ENCODE assay signal across 27 cellular contexts in genomic region chr3:188890572-188891270, GRCh38.
DNase-seq lines count a peak whose midpoint lies in the region; ATAC-seq and TF ChIP-seq lines count a peak whose summit lies in the region.
"Had no signal": no experiment of that assay in that cellular context is flagged by ENCODE, and none has a peak within 500 bp of the region (broad histone marks: within the 10 kb centered on the region; RNA-seq: fewer than 3 reads in every experiment).

No MANE protein-coding gene starts in this region.

- TF ChIP-seq CTCF in AG10803 (conservative IDR thresholded peaks at IDR 0.05; ENCODE audit: low read length): no peak
- TF ChIP-seq CTCF in chondrocyte (IDR thresholded peaks at IDR 0.05): no peak

- no peak overlapping the region for H3K4me3 ChIP-seq in AG10803 (ENCODE audit: low read length)
- no peak overlapping the region for H3K4me3 ChIP-seq in mesenchymal stem cell (ENCODE audit: insufficient read depth in 1 of 2, low read depth in 1 of 2, low read length in 2 of 2)
- H3K4me3 ChIP-seq: gastrocnemius medialis had no signal

- no peak overlapping the region for H2AFZ ChIP-seq in mesenchymal stem cell (ENCODE audit: low read depth, low read length)

- 0% methylated on average over 1 of the region's 2 CpGs for WGBS in mesenchymal stem cell

- H3K36me3 Mint-ChIP-seq in chondrocyte (ENCODE audit: low read depth): peaks cover 9% of the 10 kb centered on the region

- no peak overlapping the region for H3K23ac ChIP-seq in mesenchymal stem cell (ENCODE audit: low read length in 2 of 2)

- H3K4me3 Mint-ChIP-seq in chondrocyte (ENCODE audit: unreplicated experiment): no peak overlapping the region
- H3K4me3 Mint-ChIP-seq: activated CD4-positive, alpha-beta T cell treated with anti-CD3 and anti-CD28 coated beads for 36 hours; activated CD8-positive, alpha-beta memory T cell treated with anti-CD3 and anti-CD28 coated beads, Interleukin-2, amount 10 ng/mL, durations not matched to agents 7 days and 5 days; B cell; endodermal cell; H9; neural crest cell; stimulated activated naive CD8-positive, alpha-beta T cell treated with anti-CD3 and anti-CD28 coated beads, Interleukin-15, amount 100 ng/mL, for 72 hours had no signal

- no peak overlapping the region for H3K14ac ChIP-seq in mesenchymal stem cell (ENCODE audit: low read length in 2 of 2)

- H3K27me3 Mint-ChIP-seq in chondrocyte (ENCODE audit: low read depth): no peaks in the 10 kb centered on the region
- H3K27me3 Mint-ChIP-seq: activated CD4-positive, alpha-beta T cell treated with anti-CD3 and anti-CD28 coated beads for 36 hours; activated CD8-positive, alpha-beta memory T cell treated with anti-CD3 and anti-CD28 coated beads, Interleukin-2, amount 10 ng/mL, durations not matched to agents 7 days and 5 days; B cell; stimulated activated naive CD8-positive, alpha-beta T cell treated with anti-CD3 and anti-CD28 coated beads, Interleukin-15, amount 100 ng/mL, for 72 hours had no signal

- no peak overlapping the region for H2BK120ac ChIP-seq in mesenchymal stem cell (ENCODE audit: low read depth, low read length)

- no peaks in the 10 kb centered on the region for H3K4me1 ChIP-seq in mesenchymal stem cell (ENCODE audit: control insufficient read depth, insufficient read depth, low read depth, low read length)

- H3K27ac Mint-ChIP-seq in chondrocyte (ENCODE audit: unreplicated experiment): peak overlapping the region; percentile 74
- H3K27ac Mint-ChIP-seq: activated CD4-positive, alpha-beta T cell treated with anti-CD3 and anti-CD28 coated beads for 36 hours; activated CD8-positive, alpha-beta memory T cell treated with anti-CD3 and anti-CD28 coated beads, Interleukin-2, amount 10 ng/mL, durations not matched to agents 7 days and 5 days; B cell; endodermal cell; H9; stimulated activated naive CD8-positive, alpha-beta T cell treated with anti-CD3 and anti-CD28 coated beads, Interleukin-15, amount 100 ng/mL, for 72 hours had no signal

- H3K9me3 ChIP-seq in mesenchymal stem cell (ENCODE audit: control insufficient read depth, low read length): no peaks in the 10 kb centered on the region
- H3K9me3 ChIP-seq: Caco-2, gastrocnemius medialis had no signal

- H3K27ac ChIP-seq in mesenchymal stem cell (ENCODE audit: low read length, poor library complexity, severe bottlenecking): no peak overlapping the region
- H3K27ac ChIP-seq: KMS-11 had no signal

- H2BK15ac ChIP-seq in mesenchymal stem cell (ENCODE audit: low read depth, poor library complexity, severe bottlenecking): no peak overlapping the region

- no peaks in the 10 kb centered on the region for H3K27me3 ChIP-seq in mesenchymal stem cell (ENCODE audit: control insufficient read depth in 1 of 2, insufficient read depth in 1 of 2, low read length in 2 of 2)
- H3K27me3 ChIP-seq: gastrocnemius medialis had no signal

- ATAC-seq in HG03175 (IDR thresholded peaks at IDR 0.05; ENCODE audit: unreplicated experiment): no peak
- ATAC-seq: activated CD4-positive, alpha-beta T cell treated with anti-CD3 and anti-CD28 coated beads for 36 hours; activated CD8-positive, alpha-beta memory T cell treated with anti-CD3 and anti-CD28 coated beads, Interleukin-2, amount 10 ng/mL, durations not matched to agents 7 days and 5 days; gastrocnemius medialis; left cardiac atrium; stimulated activated naive CD8-positive, alpha-beta T cell treated with anti-CD3 and anti-CD28 coated beads, Interleukin-15, amount 100 ng/mL, for 72 hours had no signal

- no peak overlapping the region for H4K91ac ChIP-seq in mesenchymal stem cell (ENCODE audit: low read length)

- no peak overlapping the region for H3K18ac ChIP-seq in mesenchymal stem cell (ENCODE audit: low read depth in 1 of 2, low read length in 2 of 2)

- H2BK5ac ChIP-seq in mesenchymal stem cell (ENCODE audit: low read depth, low read length, poor library complexity, severe bottlenecking): no peak overlapping the region

- H2AK5ac ChIP-seq in mesenchymal stem cell (ENCODE audit: low read length, severe bottlenecking): no peak overlapping the region

- DNase-seq in AG10803 (ENCODE audit: low read depth) (peak; percentile 69), LHCN-M2 (ENCODE audit: low read depth) (peak; percentile 49), chondrocyte (ENCODE audit: low spot score) (no peak), mesenchymal stem cell (peak; percentile 55), NCI-H1694 treated with DMSO at 0.1 percent for 48 hours (lab: John Stamatoyannopoulos, UW) (no peak), SKM-1 treated with dmso at 0.1 percent for 144 hours (lab: John Stamatoyannopoulos, UW; ENCODE audit: unreplicated experiment) (no peak)
- DNase-seq in stimulated activated CD4-positive, alpha-beta T cell treated with anti-CD3 and anti-CD28 coated beads, Interleukin-2, amount 100 ng/mL, for 48 hours: no peak
- DNase-seq: activated CD4-positive, alpha-beta T cell treated with anti-CD3 and anti-CD28 coated beads for 36 hours; activated CD8-positive, alpha-beta memory T cell treated with anti-CD3 and anti-CD28 coated beads, Interleukin-2, amount 10 ng/mL, durations not matched to agents 7 days and 5 days; amniotic stem cell; Caco-2; cerebellar nuclear complex; endodermal cell; gastrocnemius medialis; H9; left cardiac atrium; midbrain; NCI-H1105 treated with DMSO at 0.1 percent for 48 hours; NCI-H2171; NCI-H774; stimulated activated naive CD8-positive, alpha-beta T cell treated with anti-CD3 and anti-CD28 coated beads, Interleukin-15, amount 100 ng/mL, for 72 hours; T1000; trophoblast cell had no signal

- H3K36me3 ChIP-seq in mesenchymal stem cell (ENCODE audit: control insufficient read depth in 1 of 2, insufficient read depth in 2 of 2, low read depth in 1 of 2, low read length in 2 of 2): peaks cover 0 to 19% of the 10 kb centered on the region in 2 experiments
- H3K36me3 ChIP-seq: gastrocnemius medialis had no signal

- peaks cover 4% of the 10 kb centered on the region for H3K9me3 Mint-ChIP-seq in chondrocyte (ENCODE audit: low read depth)
- H3K9me3 Mint-ChIP-seq: endodermal cell; H9; neural crest cell; stimulated activated naive CD8-positive, alpha-beta T cell treated with anti-CD3 and anti-CD28 coated beads, Interleukin-15, amount 100 ng/mL, for 72 hours had no signal

- H3K4me1 Mint-ChIP-seq in chondrocyte (ENCODE audit: low read depth): peaks cover 43% of the 10 kb centered on the region
- H3K4me1 Mint-ChIP-seq: activated CD8-positive, alpha-beta memory T cell treated with anti-CD3 and anti-CD28 coated beads, Interleukin-2, amount 10 ng/mL, durations not matched to agents 7 days and 5 days; B cell; H9; neural crest cell had no signal

- H3K4ac ChIP-seq in mesenchymal stem cell (ENCODE audit: low read depth in 1 of 2, low read length in 2 of 2): no peak overlapping the region

- peaks cover 2% of the 10 kb centered on the region for H3K79me1 ChIP-seq in mesenchymal stem cell (replicated peaks; ENCODE audit: low read length, poor library complexity, severe bottlenecking)

- no peak overlapping the region for H3K4me2 ChIP-seq in mesenchymal stem cell (ENCODE audit: low read length, poor library complexity, severe bottlenecking)
- H3K4me2 ChIP-seq: KMS-11 had no signal

- no peak overlapping the region for H4K8ac ChIP-seq in mesenchymal stem cell (ENCODE audit: low read length)

- no peak overlapping the region for H2BK12ac ChIP-seq in mesenchymal stem cell (ENCODE audit: low read length in 2 of 2)

- no peak overlapping the region for H3K9ac ChIP-seq in mesenchymal stem cell (ENCODE audit: low read length)
- H3K9ac ChIP-seq: KMS-11 had no signal

Comparison
In these comparisons a context has a peak if more than half of its experiments do, and no peak if none do; other contexts are left out.
1. DNase-seq: peak in AG10803 (single experiment), LHCN-M2 (single experiment) and mesenchymal stem cell (single experiment); none in chondrocyte (single experiment), NCI-H1694 treated with DMSO at 0.1 percent for 48 hours (single experiment), stimulated activated CD4-positive, alpha-beta T cell treated with anti-CD3 and anti-CD28 coated beads, Interleukin-2, amount 100 ng/mL, for 48 hours (0 of 2) and SKM-1 treated with dmso at 0.1 percent for 144 hours (single experiment).